18 cellular contexts compared by ENCODE assay signal in genomic region chr5:58325950-58326500, GRCh38.
A peak's percentile ranks its signal among the peaks of the same experiment; 100 is the strongest.
DNase-seq lines count a peak whose midpoint lies in the region; ATAC-seq and TF ChIP-seq lines count a peak whose summit lies in the region.
"Had no signal": no experiment of that assay in that cellular context is flagged by ENCODE, and none has a peak within 500 bp of the region (broad histone marks: within the 10 kb centered on the region; RNA-seq: fewer than 3 reads in every experiment).

No MANE protein-coding gene starts in this region.

- H3K4me3 Mint-ChIP-seq in type B pancreatic cell, result peak overlapping the region; percentile 43
- H3K4me3 Mint-ChIP-seq: CD14-positive monocyte; CD4-positive, alpha-beta memory T cell; H9 had no signal

- DNase-seq in HCT116 (ENCODE audit: low read depth, low spot score) (no peak), dermis microvascular lymphatic vessel endothelial cell (ENCODE audit: low read depth in 2 of 2) (peak; percentile 17 to 28), lung microvascular endothelial cell (ENCODE audit: low read depth in 2 of 2) (peak; percentile 14 to 73), type B pancreatic cell (ENCODE audit: extremely low spot score, unreplicated experiment) (no peak), NCI-H1436 treated with DMSO at 0.1 percent for 48 hours (lab: John Stamatoyannopoulos, UW) (no peak)
- no peak for DNase-seq in activated CD4-positive, alpha-beta T cell treated with anti-CD3 and anti-CD28 coated beads for 48 hours
- DNase-seq: ACHN; AML-193; Calu3; CD4-positive, alpha-beta memory T cell; GF-D8; H9; IMR-90 had no signal

- no peak for ATAC-seq in HCT116
- no peak for ATAC-seq in HG03354 (IDR thresholded peaks at IDR 0.05; ENCODE audit: poor library complexity, severe bottlenecking, unreplicated experiment)
- ATAC-seq: K562 had no signal

- POLR2A ChIA-PET in HCT116 (lab: Charles Lee), result no interaction called here

- no peak overlapping the region for H3K27ac ChIP-seq in HCT116 (ENCODE audit: low read depth, low read length)
- H3K27ac ChIP-seq: BLaER1, HL-60 had no signal

- H3K79me2 ChIP-seq in HCT116 (ENCODE audit: insufficient read depth, low read length), result no peaks in the 10 kb centered on the region

- CTCF ChIA-PET in HCT116 (lab: Charles Lee), result interaction anchor here (0.8 kb wide), 1 partner anchor 12 kb away, joined by 3 read pairs; no protein-coding TSS in a partner anchor

- no peak for TF ChIP-seq RAD21 in HCT116 (IDR thresholded peaks at IDR 0.05; ENCODE audit: low read depth)

- TF ChIP-seq POLR2A in HCT116 (IDR thresholded peaks at IDR 0.05; ENCODE audit: borderline replicate concordance, extremely low read depth, insufficient read depth, insufficient read length), result no peak

- BruUV-seq in HCT116 (replicated peaks; lab: Mats Ljungman, UMichigan), result no TSS peak

- H2AFZ ChIP-seq in HCT116 (ENCODE audit: low read depth, low read length, poor library complexity, severe bottlenecking), result peak overlapping the region; percentile 39

- H3K36me3 Mint-ChIP-seq in type B pancreatic cell, result no peaks in the 10 kb centered on the region
- H3K36me3 Mint-ChIP-seq: CD14-positive monocyte; CD4-positive, alpha-beta memory T cell had no signal

- no peaks in the 10 kb centered on the region for H3K9me2 ChIP-seq in HCT116 (ENCODE audit: insufficient read depth)

- H3K4me1 Mint-ChIP-seq in type B pancreatic cell (ENCODE audit: unreplicated experiment), result peaks cover 38% of the 10 kb centered on the region
- H3K4me1 Mint-ChIP-seq: CD14-positive monocyte; CD4-positive, alpha-beta memory T cell had no signal

- no peaks in the 10 kb centered on the region for H3K9me3 ChIP-seq in HCT116 (ENCODE audit: control insufficient read depth in 1 of 2, insufficient read depth in 1 of 2, low read depth in 1 of 2, low read length in 2 of 2)
- H3K9me3 ChIP-seq: BLaER1 had no signal

- H3K27me3 ChIP-seq in HCT116 (ENCODE audit: insufficient read depth, low read length), result no peaks in the 10 kb centered on the region
- H3K27me3 ChIP-seq: BLaER1 had no signal

- H3K4me1 ChIP-seq in HCT116 (ENCODE audit: control insufficient read depth in 1 of 2, insufficient read depth in 2 of 2, low read length in 2 of 2), result peaks cover 0 to 8% of the 10 kb centered on the region in 2 experiments; a peak in 1 of 4 replicates
- H3K4me1 ChIP-seq: BLaER1 had no signal

- RAD21 ChIA-PET in HCT116 (lab: Charles Lee; ENCODE audit: low non-redundant PET in 1 of 2, low total read pairs in 2 of 2, uncharacterized antibody in 2 of 2, unreplicated experiment in 2 of 2), result interaction anchor here in 1 of 2 experiments (0.5 kb wide), 1 partner anchor 42 kb away, joined by 7 read pairs; no protein-coding TSS in a partner anchor

- H3K4me3 ChIP-seq in HCT116 (replicated peaks in 1 of 2; ENCODE audit: low read depth in 1 of 2, low read length in 2 of 2), result no peak overlapping the region
- H3K4me3 ChIP-seq: BLaER1, K562 had no signal

- TF ChIP-seq CTCF in HCT116 (IDR thresholded peaks at IDR 0.05 in 2 of 3, conservative IDR thresholded peaks at IDR 0.05 in 1 of 3; ENCODE audit: borderline replicate concordance in 1 of 3, insufficient read depth in 1 of 3, low read depth in 2 of 3, low read length in 2 of 3) (no peak), type B pancreatic cell (conservative IDR thresholded peaks at IDR 0.05) (no peak)

- H3K9ac ChIP-seq in HCT116 (ENCODE audit: low read length), result no peak overlapping the region
- H3K9ac ChIP-seq: BLaER1 had no signal

- no peaks in the 10 kb centered on the region for H3K36me3 ChIP-seq in HCT116 (ENCODE audit: control insufficient read depth in 1 of 2, insufficient read depth in 2 of 2, low read length in 2 of 2)
- H3K36me3 ChIP-seq: BLaER1 had no signal

- no peaks in the 10 kb centered on the region for H4K20me1 ChIP-seq in HCT116 (ENCODE audit: insufficient read depth)
- H4K20me1 ChIP-seq: BLaER1 had no signal

- H3K9me3 Mint-ChIP-seq in type B pancreatic cell, result no peaks in the 10 kb centered on the region
- H3K9me3 Mint-ChIP-seq: CD4-positive, alpha-beta memory T cell; H9 had no signal

- no peak overlapping the region for H3K4me2 ChIP-seq in HCT116 (ENCODE audit: low read length)
- H3K4me2 ChIP-seq: BLaER1 had no signal

- intact Hi-C loops in HCT116 (cut with micrococcal nuclease), result loop anchor here (10.0 kb wide), 1 partner anchor 1031 kb away; no protein-coding TSS in a partner anchor

- H3K27ac Mint-ChIP-seq in type B pancreatic cell, result peak overlapping the region; percentile 22
- H3K27ac Mint-ChIP-seq: CD14-positive monocyte; CD4-positive, alpha-beta memory T cell; H9 had no signal

- no peaks in the 10 kb centered on the region for H3K27me3 Mint-ChIP-seq in type B pancreatic cell

TF ChIP-seq in HCT116, 20 proteins besides CTCF, POLR2A, EP300 and RAD21:
- TF ChIP-seq ELF1 (IDR thresholded peaks at IDR 0.05; ENCODE audit: borderline replicate concordance, low read depth), result no peak
- TF ChIP-seq TCF7L2 (IDR thresholded peaks at IDR 0.05; ENCODE audit: borderline replicate concordance, extremely low read depth, insufficient read depth, insufficient read length), result peak; percentile 51

Comparison
In these comparisons a context has a peak if more than half of its experiments do, and no peak if none do; other contexts are left out.
1. DNase-seq: peak in dermis microvascular lymphatic vessel endothelial cell (2 of 2) and lung microvascular endothelial cell (2 of 2); none in HCT116 (single experiment), type B pancreatic cell (single experiment), activated CD4-positive, alpha-beta T cell treated with anti-CD3 and anti-CD28 coated beads for 48 hours (single experiment) and NCI-H1436 treated with DMSO at 0.1 percent for 48 hours (single experiment).